Comparison of ENCODE assay signal across 1 cellular context in the genomic region with DNA sequence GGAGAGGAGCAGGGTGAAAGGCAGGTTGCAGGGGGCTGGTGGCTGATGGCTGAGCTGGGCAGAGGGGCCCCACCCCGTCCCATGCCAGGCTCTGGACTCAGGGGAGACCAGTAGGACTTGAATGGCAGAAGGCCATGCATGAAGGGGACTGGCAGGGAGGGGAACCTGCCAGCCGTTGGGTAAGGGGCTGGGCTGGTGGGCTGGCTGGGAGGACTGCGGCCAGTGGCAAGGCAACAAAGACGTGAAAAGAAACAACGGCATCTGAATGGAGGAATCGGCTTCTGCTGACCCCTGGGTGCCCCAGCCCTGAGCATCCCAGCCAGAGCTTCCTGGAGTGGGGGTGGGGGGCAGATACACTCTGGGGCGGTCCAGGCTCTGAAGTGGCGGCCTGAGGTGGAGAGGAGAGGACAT.
A peak's percentile ranks its signal among the peaks of the same experiment; 100 is the strongest.
TF ChIP-seq lines count a peak whose summit lies in the region.

No MANE protein-coding gene starts in this region.

TF ChIP-seq in H1, 55 proteins besides CTCF, POLR2A, EP300 and RAD21:
- no peak for TF ChIP-seq PHF8 (conservative IDR thresholded peaks at IDR 0.05; ENCODE audit: low read depth, low read length)
- no peak for TF ChIP-seq RXRA (IDR thresholded peaks at IDR 0.05; ENCODE audit: insufficient read depth, low read depth, low read length)
- TF ChIP-seq, protein P1, sequence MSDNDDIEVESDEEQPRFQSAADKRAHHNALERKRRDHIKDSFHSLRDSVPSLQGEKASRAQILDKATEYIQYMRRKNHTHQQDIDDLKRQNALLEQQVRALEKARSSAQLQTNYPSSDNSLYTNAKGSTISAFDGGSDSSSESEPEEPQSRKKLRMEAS (IDR thresholded peaks at IDR 0.05), result no peak
- TF ChIP-seq CEBPB (IDR thresholded peaks at IDR 0.05; ENCODE audit: low read depth, low read length), result no peak
- TF ChIP-seq CBX5 (IDR thresholded peaks at IDR 0.05; ENCODE audit: low read depth, low read length), result no peak
- no peak for TF ChIP-seq CHD2 (IDR thresholded peaks at IDR 0.05; ENCODE audit: low read length)
- TF ChIP-seq TEAD4 (IDR thresholded peaks at IDR 0.05; ENCODE audit: low read depth, low read length), result no peak
- peak; percentile 17 for TF ChIP-seq ASH2L (IDR thresholded peaks at IDR 0.05; ENCODE audit: low read length)
- TF ChIP-seq POU5F1 (IDR thresholded peaks at IDR 0.05; ENCODE audit: low read depth, low read length), result no peak
TF ChIP-seq in H1: peak in this region for 1.
